Comparison of ENCODE assay signal across 8 cellular contexts in genomic region chr9:20611751-20612287, GRCh38. TPM values are rescaled to one million over a fixed set of nuclear protein-coding genes. Genes with fewer than 3 reads are reported as not detected.
DNase-seq lines count a peak whose midpoint lies in the region; ATAC-seq, FAIRE-seq and TF ChIP-seq lines count a peak whose summit lies in the region.

No MANE protein-coding gene starts in this region.

- ATAC-seq in left colon (peak; percentile 62), HG02610 (IDR thresholded peaks at IDR 0.05; ENCODE audit: unreplicated experiment) (no peak), GM21423 (IDR thresholded peaks at IDR 0.05; ENCODE audit: unreplicated experiment) (no peak), GM21447 (IDR thresholded peaks at IDR 0.05; ENCODE audit: unreplicated experiment) (no peak)

- DNase-seq in AG04449 (ENCODE audit: low read depth, low spot score) (no peak), H54 (ENCODE audit: insufficient read length, low spot score) (no peak), amniotic epithelial cell (ENCODE audit: low read depth) (peak; percentile 79), left colon (no peak), islet precursor cell (no peak)

- intact Hi-C loops in left colon (cut with DNase I, micrococcal nuclease), result no loop called here

- CTCF ChIA-PET in AG04449 (lab: Yijun Ruan, JAX), result interaction anchor here (0.9 to 1.5 kb wide), 9 partner anchors 10 to 687 kb away, joined by 3 to 9 read pairs (median 3); no protein-coding TSS in a partner anchor

- FAIRE-seq in H54 (lab: Jason Lieb, UNC), result peak; percentile 85

- POLR2A ChIA-PET in AG04449 (lab: Yijun Ruan, JAX), result no interaction called here

- no peak overlapping the region for H3K4me3 ChIP-seq in AG04449 (ENCODE audit: low read depth, low read length)

- TF ChIP-seq CTCF in AG04449 (IDR thresholded peaks at IDR 0.05; ENCODE audit: insufficient read depth, low read length, missing control alignments), result peak; percentile 27

- no peak for TF ChIP-seq POLR2A in H54 (IDR thresholded peaks at IDR 0.05; ENCODE audit: low read depth, low read length)

RNA-seq across cellular contexts. Expression of gene MLLT3, which starts 10.5 kb away (rescaled TPM):
- 10 to 100 TPM; 44.1 to 62.7 TPM for total RNA-seq in left colon
